In genomic region chr12:5374691-5375090, GRCh38 we compare ENCODE assay signal across 37 cellular contexts. TPM values are rescaled to one million over a fixed set of nuclear protein-coding genes. Genes with fewer than 3 reads are reported as not detected.
"Had no signal": no experiment of that assay in that cellular context is flagged by ENCODE, and none has a peak within 500 bp of the region (broad histone marks: within the 10 kb centered on the region; RNA-seq: fewer than 3 reads in every experiment).

No MANE protein-coding gene starts in this region.

- H3K27ac ChIP-seq: adrenal gland, ascending aorta, body of pancreas, brain microvascular endothelial cell, breast epithelium, cardiac muscle cell had no signal

- ATAC-seq: activated naive CD4-positive, alpha-beta T cell treated with anti-CD3 and anti-CD28 coated beads, Interleukin-2, amount 50 U/mL, for 72 hours; activated naive CD8-positive, alpha-beta T cell treated with anti-CD3 and anti-CD28 coated beads, Interleukin-2, amount 50 U/mL, for 24 hours; activated T-cell treated with anti-CD3 and anti-CD28 coated beads, Interleukin-2, amount 50 U/mL, for 4 hours; activated T-cell treated with anti-CD3 and anti-CD28 coated beads, Interleukin-2, amount 50 U/mL, for 72 hours; activated T-helper 17 cell treated with anti-CD3 and anti-CD28 coated beads, Interleukin-2, amount 50 U/mL, for 72 hours; body of pancreas had no signal

- H3K27me3 ChIP-seq: adrenal gland, ascending aorta, body of pancreas, brain microvascular endothelial cell, breast epithelium, cardiac muscle cell had no signal

- H3K9me3 ChIP-seq: adrenal gland, ascending aorta, body of pancreas, breast epithelium had no signal

- FAIRE-seq: astrocyte, bronchial epithelial cell had no signal

- DNase-seq: activated effector memory CD4-positive, alpha-beta T cell treated with anti-CD3 and anti-CD28 coated beads, Interleukin-2, amount 50 U/mL, for 16 hours; activated effector memory CD4-positive, alpha-beta T cell treated with Interleukin-2 at 50 U/mL for 16 hours; activated gamma-delta T cell; activated gamma-delta T cell treated with Interleukin-2 at 50 U/mL for 16 hours; activated naive CD4-positive, alpha-beta T cell; activated naive CD4-positive, alpha-beta T cell treated with anti-CD3 and anti-CD28 coated beads for 36 hours; activated naive CD4-positive, alpha-beta T cell treated with anti-CD3 and anti-CD28 coated beads, Interleukin-2, amount 10 ng/mL, durations not matched to agents 7 days and 5 days; activated naive CD4-positive, alpha-beta T cell treated with anti-CD3 and anti-CD28 coated beads, Interleukin-2, amount 50 U/mL, for 16 hours; activated naive CD4-positive, alpha-beta T cell treated with Interleukin-2 at 50 U/mL for 16 hours; activated naive CD8-positive, alpha-beta T cell treated with anti-CD3 and anti-CD28 coated beads for 36 hours; activated naive CD8-positive, alpha-beta T cell treated with anti-CD3 and anti-CD28 coated beads, Interleukin-2, amount 10 ng/mL, durations not matched to agents 7 days and 5 days; activated naive CD8-positive, alpha-beta T cell treated with anti-CD3 and anti-CD28 coated beads, Interleukin-2, amount 50 U/mL, for 24 hours; activated T-cell treated with anti-CD3 and anti-CD28 coated beads for 4 hours; activated T-cell treated with anti-CD3 and anti-CD28 coated beads, Interleukin-2, amount 50 U/mL, for 1 hour; activated T-cell treated with anti-CD3 and anti-CD28 coated beads, Interleukin-2, amount 50 U/mL, for 24 hours; activated T-cell treated with anti-CD3 and anti-CD28 coated beads, Interleukin-2, amount 50 U/mL, for 4 hours; activated T-cell treated with anti-CD3 and anti-CD28 coated beads, Interleukin-2, amount 50 U/mL, for 48 hours; activated T-cell treated with anti-CD3 and anti-CD28 coated beads, Interleukin-2, amount 50 U/mL, for 72 hours; adrenal gland; amniotic stem cell; amygdala; anterior cingulate cortex; aorta; body of pancreas; brain microvascular endothelial cell; caudate nucleus; central memory CD4-positive, alpha-beta T cell; cerebellar nuclear complex had no signal

- H3K4me1 ChIP-seq: adrenal gland, ascending aorta, body of pancreas, breast epithelium had no signal

- H3K4me3 ChIP-seq: adrenal gland, ascending aorta, body of pancreas, breast epithelium, cardiac muscle cell had no signal

- H3K36me3 ChIP-seq: adrenal gland, ascending aorta, brain microvascular endothelial cell, breast epithelium, cardiac muscle cell had no signal

RNA-seq across cellular contexts. Expression of gene NTF3, which starts 57.2 kb away (rescaled TPM):
- total RNA-seq: activated naive CD4-positive, alpha-beta T cell treated with anti-CD3 and anti-CD28 coated beads for 36 hours; activated naive CD4-positive, alpha-beta T cell treated with anti-CD3 and anti-CD28 coated beads, Interleukin-2, amount 50 U/mL, for 72 hours; activated naive CD8-positive, alpha-beta T cell treated with anti-CD3 and anti-CD28 coated beads for 36 hours; activated naive CD8-positive, alpha-beta T cell treated with anti-CD3 and anti-CD28 coated beads, Interleukin-2, amount 10 ng/mL, durations not matched to agents 7 days and 5 days; activated T-cell treated with anti-CD3 and anti-CD28 coated beads, Interleukin-2, amount 50 U/mL, for 4 hours; activated T-cell treated with anti-CD3 and anti-CD28 coated beads, Interleukin-2, amount 50 U/mL, for 72 hours; activated T-helper 1 cell treated with anti-CD3 and anti-CD28 coated beads, Interleukin-12 subunit alpha, Interleukin-12 subunit beta, Interleukin-2, Interleukin-4 antibody, amounts not matched to agents 30 ng/mL and 10 ng/mL and 1 ng/mL, durations not matched to agents 14 hours and 24 hours and 36 hours; activated T-helper 17 cell treated with anti-CD3 and anti-CD28 coated beads, Interleukin-2, amount 50 U/mL, for 72 hours; activated T-helper 2 cell treated with anti-CD3 and anti-CD28 coated beads, Interferon-gamma antibody, Interleukin-2, Interleukin-4, amounts not matched to agents 10 μg/mL and 5 μg/mL and 100 μg/mL, durations not matched to agents 14 hours and 24 hours and 36 hours; body of pancreas; bronchial epithelial cell had no signal
